In genomic region chr9:131048332-131048731, GRCh38 we compare ENCODE assay signal across 21 cellular contexts. TPM values are rescaled to one million over a fixed set of nuclear protein-coding genes. Genes with fewer than 3 reads are reported as not detected.
DNase-seq lines count a peak whose midpoint lies in the region; ATAC-seq and TF ChIP-seq lines count a peak whose summit lies in the region.
"Had no signal": no experiment of that assay in that cellular context is flagged by ENCODE, and none has a peak within 500 bp of the region (broad histone marks: within the 10 kb centered on the region; RNA-seq: fewer than 3 reads in every experiment).

No MANE protein-coding gene starts in this region.

- H3K4me3 ChIP-seq in left ventricle myocardium inferior: no peak overlapping the region
- H3K4me3 ChIP-seq in lower lobe of right lung: no peak overlapping the region
- H3K4me3 ChIP-seq: BLaER1 treated with 17β-estradiol and CSF1 and Interleukin-3, amounts not matched to agents 10 nM and 100 nM; GM12878; GM23338 had no signal

- ATAC-seq in Right ventricle myocardium inferior (no peak), GM21529 (IDR thresholded peaks at IDR 0.05; ENCODE audit: unreplicated experiment) (no peak), lower lobe of right lung (no peak)
- ATAC-seq: CD8-positive, alpha-beta T cell; GM12878; GM23338; HCT116 had no signal

- H3K9me3 ChIP-seq in left ventricle myocardium inferior (replicated peaks): no peaks in the 10 kb centered on the region
- H3K9me3 ChIP-seq in lower lobe of right lung: no peaks in the 10 kb centered on the region
- H3K9me3 ChIP-seq: BLaER1 treated with 17β-estradiol and CSF1 and Interleukin-3, amounts not matched to agents 10 nM and 100 nM had no signal

- peak; percentile 21 for DNase-seq in Right ventricle myocardium inferior (ENCODE audit: missing footprints)
- DNase-seq in left ventricle myocardium inferior: no peak
- peak; percentile 19 for DNase-seq in kidney tubule cell (ENCODE audit: low spot score)
- DNase-seq in posterior vena cava (ENCODE audit: low spot score): peak; percentile 60
- DNase-seq in lower lobe of right lung: no peak
- no peak for DNase-seq in NCI-H1694 (lab: John Stamatoyannopoulos, UW)
- DNase-seq: 8988T; CD8-positive, alpha-beta T cell; COR-L47; DMS 273 treated with DMSO at 0.1 percent for 48 hours; DMS53; DND-41; EL; H7; HFFc6; IMR-90 had no signal

- no peaks in the 10 kb centered on the region for H3K4me1 ChIP-seq in left ventricle myocardium inferior
- H3K4me1 ChIP-seq in lower lobe of right lung: no peaks in the 10 kb centered on the region

- H3K27ac ChIP-seq in left ventricle myocardium inferior (replicated peaks): no peak overlapping the region
- H3K27ac ChIP-seq in lower lobe of right lung: no peak overlapping the region
- H3K27ac ChIP-seq: BLaER1 treated with 17β-estradiol and CSF1 and Interleukin-3, amounts not matched to agents 10 nM and 100 nM had no signal

- H3K27me3 ChIP-seq in left ventricle myocardium inferior (ENCODE audit: low read depth): peaks cover 13% of the 10 kb centered on the region
- peaks cover 8% of the 10 kb centered on the region for H3K27me3 ChIP-seq in lower lobe of right lung (ENCODE audit: low read depth)
- H3K27me3 ChIP-seq: BLaER1 treated with 17β-estradiol and CSF1 and Interleukin-3, amounts not matched to agents 10 nM and 100 nM had no signal

- TF ChIP-seq CTCF in left ventricle myocardium inferior (IDR thresholded peaks at IDR 0.05; ENCODE audit: borderline replicate concordance): no peak
- no peak for TF ChIP-seq CTCF in lower lobe of right lung (IDR thresholded peaks at IDR 0.05)

- intact Hi-C loops in Right ventricle myocardium inferior (cut with DNase I): loop anchor here (5.0 to 10.0 kb wide), 2 partner anchors 41 to 114 kb away; partner anchors contain the start of genes FIBCD1 and LAMC3
- intact Hi-C loops in left ventricle myocardium inferior (cut with micrococcal nuclease): loop anchor here (10.0 kb wide), 1 partner anchor 344 kb away; no protein-coding TSS in a partner anchor
- intact Hi-C loops in posterior vena cava (cut with DNase I): loop anchor here in 1 of 2 donors (10.0 kb wide), 1 partner anchor 344 kb away; no protein-coding TSS in a partner anchor
- intact Hi-C loops in lower lobe of right lung (cut with DNase I): no loop called here

- no peaks in the 10 kb centered on the region for H3K36me3 ChIP-seq in left ventricle myocardium inferior
- H3K36me3 ChIP-seq in lower lobe of right lung: no peaks in the 10 kb centered on the region
- H3K36me3 ChIP-seq: BLaER1 treated with 17β-estradiol and CSF1 and Interleukin-3, amounts not matched to agents 10 nM and 100 nM had no signal

RNA-seq across cellular contexts. Expression of gene LAMC3, which starts 39.4 kb away (rescaled TPM):
- 0.22 TPM for total RNA-seq in Right ventricle myocardium inferior
- total RNA-seq in left ventricle myocardium inferior: 0.66 TPM
- total RNA-seq in posterior vena cava: under 1 TPM in 1 of 2 donors, not detected in 1; 0.29 TPM
- total RNA-seq in lower lobe of right lung: 26.4 TPM
- total RNA-seq: HFFc6, IMR-90 had no signal

RNA-seq across cellular contexts. Expression of gene AIF1L, which starts 48.0 kb away (rescaled TPM):
- total RNA-seq in Right ventricle myocardium inferior (22.2 TPM), left ventricle myocardium inferior (16.5 TPM), posterior vena cava (10 to 100 TPM; 27.3 to 31.2 TPM), lower lobe of right lung (16.0 TPM)
- total RNA-seq: CD8-positive, alpha-beta T cell had no signal

Comparison
In these comparisons a context has a peak if more than half of its experiments do, and no peak if none do; other contexts are left out.
1. DNase-seq: peak in Right ventricle myocardium inferior (single experiment), kidney tubule cell (single experiment) and posterior vena cava (single experiment); none in left ventricle myocardium inferior (single experiment), lower lobe of right lung (single experiment) and NCI-H1694 (single experiment).
2. RNA of gene LAMC3, which starts 39.4 kb away (total RNA-seq): 26.4 TPM in lower lobe of right lung (single experiment); 0.66 TPM in left ventricle myocardium inferior (single experiment), 0.29 TPM in posterior vena cava and 0.22 TPM in Right ventricle myocardium inferior (single experiment); every median in the first group is over 10 times any median in the second.